1 cellular context compared by ENCODE assay signal in the genomic region with DNA sequence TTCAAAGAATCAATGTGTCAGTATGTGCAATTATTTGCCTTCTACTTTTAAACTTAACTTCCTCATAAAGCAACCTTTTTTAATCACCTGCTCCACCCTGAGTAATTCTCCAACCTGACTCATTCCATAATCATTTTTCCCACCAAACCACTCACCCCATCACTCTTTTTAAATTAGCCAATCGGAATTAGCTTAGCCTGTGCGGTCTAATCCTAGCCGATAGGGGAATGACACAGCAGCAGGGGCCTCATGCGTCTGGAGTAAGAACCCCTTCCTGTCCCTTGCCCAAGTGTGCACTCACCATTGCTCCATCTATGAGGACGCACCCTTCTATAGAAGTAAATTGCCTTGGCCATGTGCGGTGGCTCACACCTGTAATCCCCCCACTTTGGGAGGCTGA.
TF ChIP-seq lines count a peak whose summit lies in the region.

No MANE protein-coding gene starts in this region.

TF ChIP-seq in K562, 482 proteins besides CTCF, POLR2A, EP300 and RAD21 (continued from another document):
- TF ChIP-seq, protein P1, sequence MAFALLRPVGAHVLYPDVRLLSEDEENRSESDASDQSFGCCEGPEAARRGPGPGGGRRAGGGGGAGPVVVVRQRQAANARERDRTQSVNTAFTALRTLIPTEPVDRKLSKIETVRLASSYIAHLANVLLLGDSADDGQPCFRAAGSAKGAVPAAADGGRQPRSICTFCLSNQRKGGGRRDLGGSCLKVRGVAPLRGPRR (CRISPR knock-in tag; IDR thresholded peaks at IDR 0.05) = no peak
- TF ChIP-seq, protein P2, sequence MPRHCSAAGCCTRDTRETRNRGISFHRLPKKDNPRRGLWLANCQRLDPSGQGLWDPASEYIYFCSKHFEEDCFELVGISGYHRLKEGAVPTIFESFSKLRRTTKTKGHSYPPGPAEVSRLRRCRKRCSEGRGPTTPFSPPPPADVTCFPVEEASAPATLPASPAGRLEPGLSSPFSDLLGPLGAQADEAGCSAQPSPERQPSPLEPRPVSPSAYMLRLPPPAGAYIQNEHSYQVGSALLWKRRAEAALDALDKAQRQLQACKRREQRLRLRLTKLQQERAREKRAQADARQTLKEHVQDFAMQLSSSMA (CRISPR knock-in tag; IDR thresholded peaks at IDR 0.05) = no peak
- TF ChIP-seq, protein P3, sequence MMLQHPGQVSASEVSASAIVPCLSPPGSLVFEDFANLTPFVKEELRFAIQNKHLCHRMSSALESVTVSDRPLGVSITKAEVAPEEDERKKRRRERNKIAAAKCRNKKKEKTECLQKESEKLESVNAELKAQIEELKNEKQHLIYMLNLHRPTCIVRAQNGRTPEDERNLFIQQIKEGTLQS (IDR thresholded peaks at IDR 0.05) = peak; percentile 54
- TF ChIP-seq, protein P3 (CRISPR knock-in tag; conservative IDR thresholded peaks at IDR 0.05) = no peak
- TF ChIP-seq SMARCE1 (IDR thresholded peaks at IDR 0.05) (peak; percentile 64; the same call in 1 of the 2 replicates), RFX5 (IDR thresholded peaks at IDR 0.05; ENCODE audit: low read depth, low read length) (no peak), MYC (IDR thresholded peaks at IDR 0.05; ENCODE audit: low read depth, low read length) (peak; percentile 64), MYC (CRISPR knock-in tag; IDR thresholded peaks at IDR 0.05; ENCODE audit: borderline replicate concordance, low read depth) (no peak), JUND (IDR thresholded peaks at IDR 0.05; ENCODE audit: borderline replicate concordance, low read depth, low read length) (peak; percentile 73), JUND (tag; IDR thresholded peaks at IDR 0.05; ENCODE audit: borderline replicate concordance, low read depth, low read length) (peak; percentile 13; the same call in 1 of the 3 replicates), CBX3 (IDR thresholded peaks at IDR 0.05; ENCODE audit: borderline replicate concordance in 1 of 2, low read length in 2 of 2) (peak in 1 of 2 experiments; percentile 52; a peak in 1 of 3 replicates), BMI1 (IDR thresholded peaks at IDR 0.05; ENCODE audit: low read length) (no peak), ZNF316 (IDR thresholded peaks at IDR 0.05) (peak; percentile 71), DMBX1 (CRISPR knock-in tag; IDR thresholded peaks at IDR 0.05; ENCODE audit: borderline replicate concordance) (peak; percentile 57; the same call in 1 of the 2 replicates), ATF1 (CRISPR knock-in tag; IDR thresholded peaks at IDR 0.05) (no peak), ATF1 (tag; IDR thresholded peaks at IDR 0.05) (peak; percentile 23; the same call in 1 of the 2 replicates), EP400 (IDR thresholded peaks at IDR 0.05) (peak; percentile 81), PCBP2 (IDR thresholded peaks at IDR 0.05; ENCODE audit: low read depth, low read length, poor library complexity, severe bottlenecking) (no peak), CREM (IDR thresholded peaks at IDR 0.05; ENCODE audit: low read depth) (peak; percentile 34), SIN3A (IDR thresholded peaks at IDR 0.05; ENCODE audit: borderline replicate concordance in 2 of 2, control insufficient read depth in 1 of 2, low read depth in 2 of 2, low read length in 2 of 2) (no peak), HLTF (IDR thresholded peaks at IDR 0.05) (no peak), SMARCA4 (IDR thresholded peaks at IDR 0.05) (peak; percentile 55; the same call in 1 of the 2 replicates), ZNF766 (CRISPR knock-in tag; conservative IDR thresholded peaks at IDR 0.05) (no peak), KDM1A (IDR thresholded peaks at IDR 0.05) (peak in 1 of 2 experiments; percentile 46; a peak in 1 of 4 replicates), NFE2 (IDR thresholded peaks at IDR 0.05; ENCODE audit: low read depth) (peak; percentile 92), ZNF263 (CRISPR knock-in tag; IDR thresholded peaks at IDR 0.05; ENCODE audit: borderline replicate concordance) (no peak), JUN (IDR thresholded peaks at IDR 0.05; ENCODE audit: borderline replicate concordance, low read depth, low read length) (peak; percentile 42; the same call in 1 of the 2 replicates), JUN (CRISPR knock-in tag; IDR thresholded peaks at IDR 0.05; ENCODE audit: borderline replicate concordance) (no peak), DPF2 (IDR thresholded peaks at IDR 0.05) (peak; percentile 73), CBFA2T3 (IDR thresholded peaks at IDR 0.05) (peak; percentile 49; the same call in 1 of the 2 replicates), CEBPB (tag; IDR thresholded peaks at IDR 0.05) (0 out of 2 replicates have a peak, but pooled peaks have one; percentile 27), TBL1XR1 (IDR thresholded peaks at IDR 0.05; ENCODE audit: low read length in 2 of 2) (no peak), C11orf30 (IDR thresholded peaks at IDR 0.05; ENCODE audit: low read depth) (peak; percentile 77), ZNF586 (CRISPR knock-in tag; conservative IDR thresholded peaks at IDR 0.05) (no peak), TCF7L2 (IDR thresholded peaks at IDR 0.05; ENCODE audit: low read depth, low read length) (no peak), TFAM (CRISPR knock-in tag; conservative IDR thresholded peaks at IDR 0.05) (no peak)
- TF ChIP-seq, protein P4, sequence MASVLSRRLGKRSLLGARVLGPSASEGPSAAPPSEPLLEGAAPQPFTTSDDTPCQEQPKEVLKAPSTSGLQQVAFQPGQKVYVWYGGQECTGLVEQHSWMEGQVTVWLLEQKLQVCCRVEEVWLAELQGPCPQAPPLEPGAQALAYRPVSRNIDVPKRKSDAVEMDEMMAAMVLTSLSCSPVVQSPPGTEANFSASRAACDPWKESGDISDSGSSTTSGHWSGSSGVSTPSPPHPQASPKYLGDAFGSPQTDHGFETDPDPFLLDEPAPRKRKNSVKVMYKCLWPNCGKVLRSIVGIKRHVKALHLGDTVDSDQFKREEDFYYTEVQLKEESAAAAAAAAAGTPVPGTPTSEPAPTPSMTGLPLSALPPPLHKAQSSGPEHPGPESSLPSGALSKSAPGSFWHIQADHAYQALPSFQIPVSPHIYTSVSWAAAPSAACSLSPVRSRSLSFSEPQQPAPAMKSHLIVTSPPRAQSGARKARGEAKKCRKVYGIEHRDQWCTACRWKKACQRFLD (CRISPR knock-in tag; IDR thresholded peaks at IDR 0.05) = no peak
- TF ChIP-seq, protein P5, sequence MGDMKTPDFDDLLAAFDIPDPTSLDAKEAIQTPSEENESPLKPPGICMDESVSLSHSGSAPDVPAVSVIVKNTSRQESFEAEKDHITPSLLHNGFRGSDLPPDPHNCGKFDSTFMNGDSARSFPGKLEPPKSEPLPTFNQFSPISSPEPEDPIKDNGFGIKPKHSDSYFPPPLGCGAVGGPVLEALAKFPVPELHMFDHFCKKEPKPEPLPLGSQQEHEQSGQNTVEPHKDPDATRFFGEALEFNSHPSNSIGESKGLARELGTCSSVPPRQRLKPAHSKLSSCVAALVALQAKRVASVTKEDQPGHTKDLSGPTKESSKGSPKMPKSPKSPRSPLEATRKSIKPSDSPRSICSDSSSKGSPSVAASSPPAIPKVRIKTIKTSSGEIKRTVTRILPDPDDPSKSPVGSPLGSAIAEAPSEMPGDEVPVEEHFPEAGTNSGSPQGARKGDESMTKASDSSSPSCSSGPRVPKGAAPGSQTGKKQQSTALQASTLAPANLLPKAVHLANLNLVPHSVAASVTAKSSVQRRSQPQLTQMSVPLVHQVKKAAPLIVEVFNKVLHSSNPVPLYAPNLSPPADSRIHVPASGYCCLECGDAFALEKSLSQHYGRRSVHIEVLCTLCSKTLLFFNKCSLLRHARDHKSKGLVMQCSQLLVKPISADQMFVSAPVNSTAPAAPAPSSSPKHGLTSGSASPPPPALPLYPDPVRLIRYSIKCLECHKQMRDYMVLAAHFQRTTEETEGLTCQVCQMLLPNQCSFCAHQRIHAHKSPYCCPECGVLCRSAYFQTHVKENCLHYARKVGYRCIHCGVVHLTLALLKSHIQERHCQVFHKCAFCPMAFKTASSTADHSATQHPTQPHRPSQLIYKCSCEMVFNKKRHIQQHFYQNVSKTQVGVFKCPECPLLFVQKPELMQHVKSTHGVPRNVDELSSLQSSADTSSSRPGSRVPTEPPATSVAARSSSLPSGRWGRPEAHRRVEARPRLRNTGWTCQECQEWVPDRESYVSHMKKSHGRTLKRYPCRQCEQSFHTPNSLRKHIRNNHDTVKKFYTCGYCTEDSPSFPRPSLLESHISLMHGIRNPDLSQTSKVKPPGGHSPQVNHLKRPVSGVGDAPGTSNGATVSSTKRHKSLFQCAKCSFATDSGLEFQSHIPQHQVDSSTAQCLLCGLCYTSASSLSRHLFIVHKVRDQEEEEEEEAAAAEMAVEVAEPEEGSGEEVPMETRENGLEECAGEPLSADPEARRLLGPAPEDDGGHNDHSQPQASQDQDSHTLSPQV (IDR thresholded peaks at IDR 0.05) = peak; percentile 96
- TF ChIP-seq, protein P6, sequence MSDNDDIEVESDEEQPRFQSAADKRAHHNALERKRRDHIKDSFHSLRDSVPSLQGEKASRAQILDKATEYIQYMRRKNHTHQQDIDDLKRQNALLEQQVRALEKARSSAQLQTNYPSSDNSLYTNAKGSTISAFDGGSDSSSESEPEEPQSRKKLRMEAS (CRISPR knock-in tag; IDR thresholded peaks at IDR 0.05) = peak; percentile 81
- TF ChIP-seq, protein P7, sequence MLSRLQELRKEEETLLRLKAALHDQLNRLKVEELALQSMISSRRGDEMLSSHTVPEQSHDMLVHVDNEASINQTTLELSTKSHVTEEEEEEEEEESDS (CRISPR knock-in tag; IDR thresholded peaks at IDR 0.05) = no peak
- TF ChIP-seq, protein P8, sequence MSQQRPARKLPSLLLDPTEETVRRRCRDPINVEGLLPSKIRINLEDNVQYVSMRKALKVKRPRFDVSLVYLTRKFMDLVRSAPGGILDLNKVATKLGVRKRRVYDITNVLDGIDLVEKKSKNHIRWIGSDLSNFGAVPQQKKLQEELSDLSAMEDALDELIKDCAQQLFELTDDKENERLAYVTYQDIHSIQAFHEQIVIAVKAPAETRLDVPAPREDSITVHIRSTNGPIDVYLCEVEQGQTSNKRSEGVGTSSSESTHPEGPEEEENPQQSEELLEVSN (IDR thresholded peaks at IDR 0.05; ENCODE audit: borderline replicate concordance in 1 of 2, extremely low read depth in 1 of 2, insufficient read depth in 1 of 2, insufficient read length in 1 of 2, low read depth in 1 of 2, low read length in 1 of 2, poor library complexity in 1 of 2, severe bottlenecking in 1 of 2) = peak in 1 of 2 experiments; percentile 70
